Comparison of ENCODE assay signal across 8 cellular contexts in genomic region chr1:205121660-205122488, GRCh38. TPM values are rescaled to one million over a fixed set of nuclear protein-coding genes. Genes with fewer than 3 reads are reported as not detected.
DNase-seq lines count a peak whose midpoint lies in the region; ATAC-seq and TF ChIP-seq lines count a peak whose summit lies in the region.

TSS of gene RBBP5 (minus strand) at chr1:205121978. CDS start at chr1:205121873, 105 bp downstream.

- H3K4me1 Mint-ChIP-seq in chondrocyte (ENCODE audit: low read depth) = peaks cover 36% of the 10 kb centered on the region

- no peaks in the 10 kb centered on the region for H3K36me3 ChIP-seq in kidney epithelial cell (ENCODE audit: control insufficient read depth, insufficient read depth, low read length)

- peak within 1 kb of the TSS; percentile 96 for H3K4me3 ChIP-seq in kidney epithelial cell (ENCODE audit: low read depth, low read length)

- H3K27me3 ChIP-seq in kidney epithelial cell (ENCODE audit: control insufficient read depth, insufficient read depth, low read length) = no peaks in the 10 kb centered on the region

- peak within 1 kb of the TSS; percentile 99 for H3K27ac Mint-ChIP-seq in chondrocyte (ENCODE audit: unreplicated experiment)

- ATAC-seq in GM19035 (IDR thresholded peaks at IDR 0.05; ENCODE audit: unreplicated experiment) (peak; percentile 93), HG03378 (IDR thresholded peaks at IDR 0.05; ENCODE audit: unreplicated experiment) (peak; percentile 89)

- DNase-seq in AML-193 (lab: John Stamatoyannopoulos, UW) = peak; percentile 95 to 97
- peak; percentile 99 for DNase-seq in NCI-H460 (ENCODE audit: extremely low read depth, low read depth)
- peak; percentile 92 for DNase-seq in activated CD4-positive, alpha-beta T cell treated with anti-CD3 and anti-CD28 coated beads for 1 hour
- peak; percentile 95 for DNase-seq in chondrocyte (ENCODE audit: low spot score)
- DNase-seq in kidney epithelial cell (ENCODE audit: low read depth) = peak; percentile 88
- peak; percentile 91 to 93 for DNase-seq in stimulated activated CD4-positive, alpha-beta T cell treated with anti-CD3 and anti-CD28 coated beads, Interleukin-1b, Interleukin-23, amount 100 ng/mL, for 1 hour (ENCODE audit: low read depth in 2 of 2)

- peak; percentile 80 for TF ChIP-seq CTCF in chondrocyte (IDR thresholded peaks at IDR 0.05)
- peak; percentile 93 for TF ChIP-seq CTCF in kidney epithelial cell (IDR thresholded peaks at IDR 0.05; ENCODE audit: insufficient read depth, low read length, poor library complexity, severe bottlenecking)

- no peaks in the 10 kb centered on the region for H3K27me3 Mint-ChIP-seq in chondrocyte (ENCODE audit: low read depth)

- H3K4me3 Mint-ChIP-seq in chondrocyte (ENCODE audit: unreplicated experiment) = peak within 1 kb of the TSS; percentile 96

- H3K9me3 Mint-ChIP-seq in chondrocyte (ENCODE audit: low read depth) = no peaks in the 10 kb centered on the region

- H3K36me3 Mint-ChIP-seq in chondrocyte (ENCODE audit: low read depth) = peaks cover 2% of the 10 kb centered on the region

RNA-seq across cellular contexts. Expression of gene RBBP5, which starts in this region (rescaled TPM):
- 24.7 and 29.5 TPM in 2 replicates for total RNA-seq in NCI-H460 (2014; rRNA removed; shearing (Covaris generic))
- 10.4 and 35.3 TPM in 2 replicates for polyA plus RNA-seq in NCI-H460 (2014; cell fraction: nucleus; rRNA removed)
- 12.4 to 14.4 TPM (median 13.6 TPM) in 3 replicates for total RNA-seq in chondrocyte
- 15.4 and 17.2 TPM in 2 replicates for total RNA-seq in kidney epithelial cell

Comparison
In these comparisons a context has a peak if more than half of its experiments do, and no peak if none do; other contexts are left out.
1. Peak in every context shown above with its lines: DNase-seq, ATAC-seq and H3K4me3 ChIP-seq.